Comparison of ENCODE assay signal across 4 cellular contexts in the genomic region with DNA sequence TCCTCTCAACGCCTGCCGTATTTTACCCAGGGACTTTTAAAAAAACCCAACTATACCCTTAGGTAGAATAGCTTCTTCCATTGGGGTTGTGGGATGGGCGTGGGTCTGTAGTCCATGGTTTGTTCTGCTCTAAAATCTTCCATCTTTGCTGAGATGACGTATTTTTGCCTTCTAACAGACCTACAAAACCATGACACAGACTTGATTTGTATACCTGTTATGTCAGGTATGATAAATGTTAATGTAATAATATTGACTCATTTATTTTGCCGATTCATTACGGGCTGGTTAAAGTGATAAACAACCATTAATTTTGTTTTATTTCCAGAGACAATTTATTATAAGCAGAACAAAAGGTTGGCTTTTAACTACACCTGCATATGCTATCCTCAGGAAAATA.
"Had no signal": no experiment of that assay in that cellular context is flagged by ENCODE, and none has a peak within 500 bp of the region (broad histone marks: within the 10 kb centered on the region; RNA-seq: fewer than 3 reads in every experiment).

No MANE protein-coding gene starts in this region.

- H3K4me3 ChIP-seq: GM23338 had no signal

- H3K4me3 Mint-ChIP-seq: GM23338, H9, IgD-negative memory B cell had no signal

- H3K27ac Mint-ChIP-seq: GM23338, IgD-negative memory B cell had no signal

- DNase-seq: H9, HCEC 1CT had no signal
